ENCODE assay signal across 14 cellular contexts in the genomic region with DNA sequence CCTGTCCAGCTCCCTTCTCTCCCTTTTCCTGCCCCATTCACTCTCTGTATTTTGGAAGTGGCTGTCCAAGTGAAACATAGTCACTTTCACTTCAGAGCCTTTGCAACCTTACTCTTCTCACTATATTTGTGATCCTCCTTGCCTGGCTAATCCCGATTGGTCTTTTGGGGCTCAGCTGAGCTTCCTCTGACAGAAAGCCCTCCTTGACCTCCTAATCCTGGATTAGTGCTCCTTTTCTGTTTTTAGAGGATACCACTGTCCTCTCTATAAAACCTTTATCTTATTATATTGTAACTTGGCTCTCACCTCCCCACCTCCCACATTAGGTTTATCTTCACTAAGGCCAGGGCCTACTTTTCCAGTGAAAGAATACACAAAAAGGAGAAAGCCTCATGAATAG.
A peak's percentile ranks its signal among the peaks of the same experiment; 100 is the strongest.
DNase-seq lines count a peak whose midpoint lies in the region; ATAC-seq and TF ChIP-seq lines count a peak whose summit lies in the region.
"Had no signal": no experiment of that assay in that cellular context is flagged by ENCODE, and none has a peak within 500 bp of the region (broad histone marks: within the 10 kb centered on the region; RNA-seq: fewer than 3 reads in every experiment).

No MANE protein-coding gene starts in this region.

- CTCF ChIA-PET in HEK293 (lab: Yijun Ruan, JAX) (interaction anchor here (0.6 to 9.2 kb wide), 10 partner anchors 10 to 1579 kb away, joined by 3 to 136 read pairs (median 4); a partner anchor contains a TSS), A673 (lab: Charles Lee) (interaction anchor here (2.6 kb wide), 1 partner anchor 396 kb away, joined by 18 read pairs; no protein-coding TSS in a partner anchor)
- CTCF ChIA-PET in activated CD4-positive, alpha-beta memory T cell treated with anti-CD3 and anti-CD28 coated beads for 36 hours (lab: Charles Lee) = interaction anchor here (2.7 to 8.2 kb wide), 3 partner anchors 264 to 395 kb away, joined by 13 to 144 read pairs (median 48); no protein-coding TSS in a partner anchor
- CTCF ChIA-PET in CD4-positive, alpha-beta T cell (lab: Charles Lee) = interaction anchor here (4.9 kb wide), 1 partner anchor 395 kb away, joined by 47 read pairs; no protein-coding TSS in a partner anchor

- no peak overlapping the region for H3K4me3 Mint-ChIP-seq in neural crest cell
- H3K4me3 Mint-ChIP-seq in activated CD4-positive, alpha-beta memory T cell treated with anti-CD3 and anti-CD28 coated beads for 36 hours = no peak overlapping the region
- no peak overlapping the region for H3K4me3 Mint-ChIP-seq in CD4-positive, alpha-beta T cell
- H3K4me3 Mint-ChIP-seq: CD4-positive, CD25-positive, alpha-beta regulatory T cell; H9 had no signal

- H3K27me3 ChIP-seq in A673 (replicated peaks; ENCODE audit: insufficient read depth, low read depth, low read length, poor library complexity) = no peaks in the 10 kb centered on the region
- no peaks in the 10 kb centered on the region for H3K27me3 ChIP-seq in CD4-positive, alpha-beta T cell (ENCODE audit: control insufficient read depth, insufficient read depth, low read length)
- H3K27me3 ChIP-seq: BE2C had no signal

- TF ChIP-seq CTCF in HEK293 (tag by site-specific recombination; IDR thresholded peaks at IDR 0.05) = no peak
- TF ChIP-seq CTCF in neural crest cell (conservative IDR thresholded peaks at IDR 0.05) = no peak
- no peak for TF ChIP-seq CTCF in A673 (conservative IDR thresholded peaks at IDR 0.05; ENCODE audit: low read depth, low read length)
- TF ChIP-seq CTCF in CD4-positive, alpha-beta T cell (IDR thresholded peaks at IDR 0.05) = no peak

- peaks cover 3% of the 10 kb centered on the region for H3K9me3 Mint-ChIP-seq in neural crest cell
- H3K9me3 Mint-ChIP-seq in activated CD4-positive, alpha-beta memory T cell treated with anti-CD3 and anti-CD28 coated beads for 36 hours = no peaks in the 10 kb centered on the region
- H3K9me3 Mint-ChIP-seq in CD4-positive, alpha-beta T cell = no peaks in the 10 kb centered on the region
- H3K9me3 Mint-ChIP-seq: H9 had no signal

- peak overlapping the region; percentile 13 for H3K27ac Mint-ChIP-seq in neural crest cell (ENCODE audit: unreplicated experiment)
- H3K27ac Mint-ChIP-seq in activated CD4-positive, alpha-beta memory T cell treated with anti-CD3 and anti-CD28 coated beads for 36 hours = no peak overlapping the region
- no peak overlapping the region for H3K27ac Mint-ChIP-seq in CD4-positive, alpha-beta T cell
- H3K27ac Mint-ChIP-seq: H9 had no signal

- H3K36me3 ChIP-seq in HEK293 (ENCODE audit: control insufficient read depth in 2 of 2, insufficient read depth in 1 of 2, low read length in 2 of 2) (no peaks in the 10 kb centered on the region), A673 (ENCODE audit: insufficient read depth, low read length, poor library complexity, severe bottlenecking) (no peaks in the 10 kb centered on the region)
- H3K36me3 ChIP-seq: BE2C had no signal

- no peak for ATAC-seq in CD4-positive, alpha-beta T cell (ENCODE audit: poor library complexity)

- H3K4me3 ChIP-seq in HEK293 (ENCODE audit: low read depth, low read length) (no peak overlapping the region), A673 (ENCODE audit: low read depth, low read length, poor library complexity, severe bottlenecking) (no peak overlapping the region)

- BruUV-seq in A673 (replicated peaks; lab: Mats Ljungman, UMichigan) = no TSS peak

- POLR2A ChIA-PET in HEK293 (lab: Yijun Ruan, JAX) = no interaction called here
- POLR2A ChIA-PET in A673 (lab: Charles Lee; ENCODE audit: low non-redundant PET) = no interaction called here
- POLR2A ChIA-PET in activated CD4-positive, alpha-beta memory T cell treated with anti-CD3 and anti-CD28 coated beads for 36 hours (lab: Charles Lee) = no interaction called here
- POLR2A ChIA-PET in CD4-positive, alpha-beta T cell (lab: Charles Lee) = no interaction called here

- no peaks in the 10 kb centered on the region for H3K9me3 ChIP-seq in HEK293 (ENCODE audit: control insufficient read depth, insufficient read depth, low read depth, low read length)
- H3K9me3 ChIP-seq in A673 (ENCODE audit: low read depth, low read length, poor library complexity, severe bottlenecking) = no peaks in the 10 kb centered on the region
- no peaks in the 10 kb centered on the region for H3K9me3 ChIP-seq in CD4-positive, alpha-beta T cell (ENCODE audit: control insufficient read depth, low read length)
- H3K9me3 ChIP-seq: BE2C had no signal

- intact Hi-C loops in A673 (cut with micrococcal nuclease; ENCODE audit: unreplicated experiment) = loop anchor here (5.0 kb wide), 1 partner anchor 266 kb away; no protein-coding TSS in a partner anchor
- intact Hi-C loops in activated CD4-positive, alpha-beta memory T cell treated with anti-CD3 and anti-CD28 coated beads for 36 hours (cut with micrococcal nuclease) = loop anchor here (5.0 kb wide), 1 partner anchor 81 kb away; a partner anchor contains a TSS
- intact Hi-C loops in CD4-positive, alpha-beta T cell (cut with DNase I, micrococcal nuclease) = loop anchor here (5.0 kb wide), 2 partner anchors 811 to 996 kb away; no protein-coding TSS in a partner anchor

- H3K27me3 Mint-ChIP-seq in neural crest cell (ENCODE audit: low read depth) = no peaks in the 10 kb centered on the region
- H3K27me3 Mint-ChIP-seq in activated CD4-positive, alpha-beta memory T cell treated with anti-CD3 and anti-CD28 coated beads for 36 hours = peaks cover 1% of the 10 kb centered on the region
- H3K27me3 Mint-ChIP-seq in CD4-positive, alpha-beta T cell = peaks cover 21% of the 10 kb centered on the region

- peaks cover 8% of the 10 kb centered on the region for H3K4me1 Mint-ChIP-seq in neural crest cell
- no peaks in the 10 kb centered on the region for H3K4me1 Mint-ChIP-seq in activated CD4-positive, alpha-beta memory T cell treated with anti-CD3 and anti-CD28 coated beads for 36 hours (ENCODE audit: low read depth)
- no peaks in the 10 kb centered on the region for H3K4me1 Mint-ChIP-seq in CD4-positive, alpha-beta T cell (ENCODE audit: low read depth)

- DNase-seq in NCI-H82 treated with DMSO at 0.1 percent for 48 hours (lab: John Stamatoyannopoulos, UW; ENCODE audit: unreplicated experiment) (peak; percentile 92), neural crest cell (ENCODE audit: low read depth, low spot score) (no peak), A673 (ENCODE audit: low spot score) (no peak)
- no peak for DNase-seq in activated CD4-positive, alpha-beta memory T cell treated with anti-CD3 and anti-CD28 coated beads for 36 hours
- DNase-seq in CD4-positive, alpha-beta T cell = no peak
- DNase-seq: ACHN; BE2C; C1 segment of cervical spinal cord; Calu3; CD4-positive, CD25-positive, alpha-beta regulatory T cell; DMS 273 treated with DMSO at 0.1 percent for 48 hours; DMS53; H9 had no signal

- no peaks in the 10 kb centered on the region for H3K36me3 Mint-ChIP-seq in neural crest cell (ENCODE audit: low read depth)
- no peaks in the 10 kb centered on the region for H3K36me3 Mint-ChIP-seq in activated CD4-positive, alpha-beta memory T cell treated with anti-CD3 and anti-CD28 coated beads for 36 hours
- no peaks in the 10 kb centered on the region for H3K36me3 Mint-ChIP-seq in CD4-positive, alpha-beta T cell (ENCODE audit: low read depth)
- H3K36me3 Mint-ChIP-seq: CD4-positive, CD25-positive, alpha-beta regulatory T cell had no signal

- no peak overlapping the region for H3K27ac ChIP-seq in HEK293 (ENCODE audit: extremely low read depth, low read depth, low read length)
- no peak overlapping the region for H3K27ac ChIP-seq in A673 (ENCODE audit: low read depth, low read length, poor library complexity, severe bottlenecking)
- H3K27ac ChIP-seq in CD4-positive, alpha-beta T cell (ENCODE audit: low read depth, low read length) = no peak overlapping the region

- H3K4me1 ChIP-seq in HEK293 (ENCODE audit: control insufficient read depth, insufficient read depth, low read length) (no peaks in the 10 kb centered on the region), A673 (ENCODE audit: insufficient read depth, low read length, poor library complexity, severe bottlenecking) (no peaks in the 10 kb centered on the region)
- H3K4me1 ChIP-seq: BE2C had no signal

TF ChIP-seq in HEK293, 187 proteins besides CTCF, POLR2A, EP300 and RAD21:
- TF ChIP-seq ZNF561 (tag by site-specific recombination; IDR thresholded peaks at IDR 0.05; ENCODE audit: borderline replicate concordance) = no peak
- no peak for TF ChIP-seq ZNF623 (tag by site-specific recombination; IDR thresholded peaks at IDR 0.05)
- TF ChIP-seq, protein P1, sequence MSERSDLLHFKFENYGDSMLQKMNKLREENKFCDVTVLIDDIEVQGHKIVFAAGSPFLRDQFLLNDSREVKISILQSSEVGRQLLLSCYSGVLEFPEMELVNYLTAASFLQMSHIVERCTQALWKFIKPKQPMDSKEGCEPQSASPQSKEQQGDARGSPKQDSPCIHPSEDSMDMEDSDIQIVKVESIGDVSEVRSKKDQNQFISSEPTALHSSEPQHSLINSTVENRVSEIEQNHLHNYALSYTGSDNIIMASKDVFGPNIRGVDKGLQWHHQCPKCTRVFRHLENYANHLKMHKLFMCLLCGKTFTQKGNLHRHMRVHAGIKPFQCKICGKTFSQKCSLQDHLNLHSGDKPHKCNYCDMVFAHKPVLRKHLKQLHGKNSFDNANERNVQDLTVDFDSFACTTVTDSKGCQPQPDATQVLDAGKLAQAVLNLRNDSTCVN (tag by site-specific recombination; optimal IDR thresholded peaks at IDR 0.05) = no peak
- TF ChIP-seq SP7 (tag by site-specific recombination; IDR thresholded peaks at IDR 0.05) = no peak
- peak; percentile 32; the same call in 1 of the 2 replicates for TF ChIP-seq PRDM1 (tag by site-specific recombination; IDR thresholded peaks at IDR 0.05)
- TF ChIP-seq ZNF677 (tag by site-specific recombination; IDR thresholded peaks at IDR 0.05) = no peak
